In the genomic region with DNA sequence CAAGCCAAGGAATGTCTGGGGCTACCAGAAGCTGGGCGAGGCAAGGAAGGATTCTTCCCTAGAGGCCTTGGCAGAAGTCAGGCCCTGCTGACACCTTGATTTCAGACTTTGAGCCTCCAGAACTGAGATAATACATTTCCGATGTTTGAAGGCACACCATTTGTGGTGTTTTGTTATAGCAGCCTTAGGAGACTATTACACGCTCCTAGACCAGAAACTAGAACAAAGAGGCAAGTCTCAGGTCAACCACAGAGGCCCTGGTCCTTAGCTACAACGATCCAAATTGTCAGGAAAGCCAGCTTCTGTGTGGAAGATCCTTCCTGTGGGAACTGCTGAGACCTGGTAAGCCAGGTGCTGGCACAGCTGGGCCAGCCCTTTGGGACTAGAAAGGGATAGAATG, we compare ENCODE assay signal across 35 cellular contexts. TPM values are rescaled to one million over a fixed set of nuclear protein-coding genes. Genes with fewer than 3 reads are reported as not detected.
"Had no signal": no experiment of that assay in that cellular context is flagged by ENCODE, and none has a peak within 500 bp of the region (broad histone marks: within the 10 kb centered on the region; RNA-seq: fewer than 3 reads in every experiment).

No MANE protein-coding gene starts in this region.

- FAIRE-seq: TTC549 had no signal

- H3K9me3 ChIP-seq: ascending aorta had no signal

- H3K4me1 Mint-ChIP-seq: activated CD4-positive, alpha-beta T cell treated with anti-CD3 and anti-CD28 coated beads, Interleukin-2, amount 10 ng/mL, durations not matched to agents 24 days and 14 days; activated CD8-positive, alpha-beta memory T cell treated with anti-CD3 and anti-CD28 coated beads, Interleukin-2, amount 10 ng/mL, durations not matched to agents 7 days and 5 days; activated naive CD4-positive, alpha-beta T cell treated with anti-CD3 and anti-CD28 coated beads, Interleukin-2, amount 10 ng/mL, durations not matched to agents 7 days and 5 days; activated naive CD4-positive, alpha-beta T cell treated with anti-CD3 and anti-CD28 coated beads, Interleukin-2, amount 50 U/mL, for 24 hours; activated naive CD8-positive, alpha-beta T cell treated with anti-CD3 and anti-CD28 coated beads, Interleukin-2, amount 10 ng/mL, durations not matched to agents 7 days and 5 days; activated naive CD8-positive, alpha-beta T cell treated with anti-CD3 and anti-CD28 coated beads, Interleukin-2, amount 50 U/mL, for 24 hours had no signal

- ATAC-seq: activated CD8-positive, alpha-beta memory T cell treated with anti-CD3 and anti-CD28 coated beads, Interleukin-2, amount 10 ng/mL, durations not matched to agents 7 days and 5 days; activated CD8-positive, alpha-beta T cell treated with anti-CD3 and anti-CD28 coated beads, Interleukin-2, amount 10 ng/mL, durations not matched to agents 7 days and 5 days; activated naive CD8-positive, alpha-beta T cell treated with anti-CD3 and anti-CD28 coated beads, Interleukin-2, amount 50 U/mL, for 24 hours had no signal

- H3K4me3 ChIP-seq: ascending aorta had no signal

- DNase-seq: activated B cell treated with CpG ODN at 0.5 μM for 24 hours; activated CD4-positive, alpha-beta memory T cell treated with anti-CD3 and anti-CD28 coated beads for 36 hours; activated CD4-positive, alpha-beta T cell treated with anti-CD3 and anti-CD28 coated beads for 4 hours; activated CD4-positive, alpha-beta T cell treated with anti-CD3 and anti-CD28 coated beads, Interleukin-2, amount 10 ng/mL, durations not matched to agents 24 days and 14 days; activated CD4-positive, alpha-beta T cell treated with anti-CD3 and anti-CD28 coated beads, Interleukin-2, amount 50 U/mL, for 1 hour; activated CD4-positive, alpha-beta T cell treated with anti-CD3 and anti-CD28 coated beads, Interleukin-2, amount 50 U/mL, for 4 hours; activated CD4-positive, CD25-positive, alpha-beta regulatory T cell treated with anti-CD3 and anti-CD28 coated beads, Interleukin-2, amount 50 U/mL, for 72 hours; activated CD8-positive, alpha-beta memory T cell treated with anti-CD3 and anti-CD28 coated beads for 24 hours; activated CD8-positive, alpha-beta memory T cell treated with anti-CD3 and anti-CD28 coated beads, Interleukin-2, amount 10 ng/mL, durations not matched to agents 7 days and 5 days; activated CD8-positive, alpha-beta memory T cell treated with anti-CD3 and anti-CD28 coated beads, Interleukin-2, amount 50 U/mL, for 48 hours; activated CD8-positive, alpha-beta T cell treated with anti-CD3 and anti-CD28 coated beads, Interleukin-2, amount 10 ng/mL, durations not matched to agents 7 days and 5 days; activated effector memory CD4-positive, alpha-beta T cell treated with Interleukin-2 at 50 U/mL for 16 hours; activated gamma-delta T cell; activated naive CD4-positive, alpha-beta T cell treated with anti-CD3 and anti-CD28 coated beads, Interleukin-2, amount 10 ng/mL, durations not matched to agents 7 days and 5 days; activated naive CD4-positive, alpha-beta T cell treated with Interleukin-2 at 50 U/mL for 16 hours; activated naive CD8-positive, alpha-beta T cell treated with anti-CD3 and anti-CD28 coated beads, Interleukin-2, amount 10 ng/mL, durations not matched to agents 7 days and 5 days; activated naive CD8-positive, alpha-beta T cell treated with anti-CD3 and anti-CD28 coated beads, Interleukin-2, amount 50 U/mL, for 24 hours; activated T-cell treated with anti-CD3 and anti-CD28 coated beads, Interleukin-2, amount 50 U/mL, for 24 hours; activated T-cell treated with anti-CD3 and anti-CD28 coated beads, Interleukin-2, amount 50 U/mL, for 48 hours; amygdala; anterior cingulate cortex; central memory CD4-positive, alpha-beta T cell; T-helper 1 cell; T-helper 2 cell; T-helper 9 cell had no signal

- H3K27ac ChIP-seq: ascending aorta, VCaP had no signal

- H3K27me3 ChIP-seq: ascending aorta had no signal

- H3K36me3 ChIP-seq: ascending aorta had no signal

- H3K9me3 Mint-ChIP-seq: activated B cell treated with CpG ODN at 0.5 μM for 24 hours; activated CD4-positive, alpha-beta memory T cell treated with anti-CD3 and anti-CD28 coated beads for 36 hours; activated naive CD4-positive, alpha-beta T cell treated with anti-CD3 and anti-CD28 coated beads, Interleukin-2, amount 50 U/mL, for 24 hours; activated naive CD8-positive, alpha-beta T cell treated with anti-CD3 and anti-CD28 coated beads, Interleukin-2, amount 50 U/mL, for 24 hours; activated T-cell treated with anti-CD3 and anti-CD28 coated beads, Interleukin-2, amount 50 U/mL, for 24 hours; activated T-helper 2 cell treated with anti-CD3 and anti-CD28 coated beads, Interferon-gamma antibody, Interleukin-2, Interleukin-4, amounts not matched to agents 10 μg/mL and 5 μg/mL and 100 μg/mL, durations not matched to agents 14 hours and 24 hours and 36 hours; brain; T-helper 2 cell treated with Interferon-gamma antibody and Interleukin-4, amounts not matched to agents 5 μg/mL and 100 μg/mL, for 36 hours had no signal

- H3K27me3 Mint-ChIP-seq: activated B cell treated with CpG ODN at 0.5 μM for 24 hours; activated CD4-positive, alpha-beta memory T cell treated with anti-CD3 and anti-CD28 coated beads for 36 hours; activated CD4-positive, alpha-beta T cell treated with anti-CD3 and anti-CD28 coated beads, Interleukin-2, amount 10 ng/mL, durations not matched to agents 24 days and 14 days; activated CD8-positive, alpha-beta memory T cell treated with anti-CD3 and anti-CD28 coated beads, Interleukin-2, amount 10 ng/mL, durations not matched to agents 7 days and 5 days; activated naive CD4-positive, alpha-beta T cell treated with anti-CD3 and anti-CD28 coated beads, Interleukin-2, amount 10 ng/mL, durations not matched to agents 7 days and 5 days; activated naive CD4-positive, alpha-beta T cell treated with anti-CD3 and anti-CD28 coated beads, Interleukin-2, amount 50 U/mL, for 24 hours; activated naive CD8-positive, alpha-beta T cell; activated naive CD8-positive, alpha-beta T cell treated with anti-CD3 and anti-CD28 coated beads, Interleukin-2, amount 10 ng/mL, durations not matched to agents 7 days and 5 days; activated naive CD8-positive, alpha-beta T cell treated with anti-CD3 and anti-CD28 coated beads, Interleukin-2, amount 50 U/mL, for 24 hours; activated T-cell treated with anti-CD3 and anti-CD28 coated beads, Interleukin-2, amount 50 U/mL, for 24 hours; brain had no signal

- H3K36me3 Mint-ChIP-seq: activated CD4-positive, alpha-beta memory T cell treated with anti-CD3 and anti-CD28 coated beads for 36 hours; activated CD8-positive, alpha-beta memory T cell treated with anti-CD3 and anti-CD28 coated beads, Interleukin-2, amount 10 ng/mL, durations not matched to agents 7 days and 5 days; activated naive CD4-positive, alpha-beta T cell treated with anti-CD3 and anti-CD28 coated beads, Interleukin-2, amount 10 ng/mL, durations not matched to agents 7 days and 5 days; activated naive CD8-positive, alpha-beta T cell; activated naive CD8-positive, alpha-beta T cell treated with anti-CD3 and anti-CD28 coated beads, Interleukin-2, amount 10 ng/mL, durations not matched to agents 7 days and 5 days had no signal

- H3K4me3 Mint-ChIP-seq: activated B cell treated with CpG ODN at 0.5 μM for 24 hours; activated CD4-positive, alpha-beta memory T cell treated with anti-CD3 and anti-CD28 coated beads for 36 hours; activated CD4-positive, alpha-beta T cell treated with anti-CD3 and anti-CD28 coated beads, Interleukin-2, amount 10 ng/mL, durations not matched to agents 24 days and 14 days; activated CD8-positive, alpha-beta memory T cell treated with anti-CD3 and anti-CD28 coated beads, Interleukin-2, amount 10 ng/mL, durations not matched to agents 7 days and 5 days; activated CD8-positive, alpha-beta T cell treated with anti-CD3 and anti-CD28 coated beads, Interleukin-2, amount 10 ng/mL, durations not matched to agents 7 days and 5 days; activated naive CD4-positive, alpha-beta T cell treated with anti-CD3 and anti-CD28 coated beads, Interleukin-2, amount 10 ng/mL, durations not matched to agents 7 days and 5 days; activated naive CD4-positive, alpha-beta T cell treated with anti-CD3 and anti-CD28 coated beads, Interleukin-2, amount 50 U/mL, for 24 hours; activated naive CD8-positive, alpha-beta T cell; activated naive CD8-positive, alpha-beta T cell treated with anti-CD3 and anti-CD28 coated beads, Interleukin-2, amount 10 ng/mL, durations not matched to agents 7 days and 5 days; activated naive CD8-positive, alpha-beta T cell treated with anti-CD3 and anti-CD28 coated beads, Interleukin-2, amount 50 U/mL, for 24 hours; activated T-cell treated with anti-CD3 and anti-CD28 coated beads, Interleukin-2, amount 50 U/mL, for 24 hours; brain; T-helper 1 cell treated with Interleukin-12 subunit alpha and Interleukin-12 subunit beta and Interleukin-4 antibody, amounts not matched to agents 30 μg/mL and 1 μg/mL, for 36 hours; T-helper 2 cell treated with Interferon-gamma antibody and Interleukin-4, amounts not matched to agents 5 μg/mL and 100 μg/mL, for 36 hours had no signal

- H3K27ac Mint-ChIP-seq: activated B cell treated with CpG ODN at 0.5 μM for 24 hours; activated CD4-positive, alpha-beta memory T cell treated with anti-CD3 and anti-CD28 coated beads for 36 hours; activated CD4-positive, alpha-beta T cell treated with anti-CD3 and anti-CD28 coated beads, Interleukin-2, amount 10 ng/mL, durations not matched to agents 24 days and 14 days; activated CD8-positive, alpha-beta memory T cell treated with anti-CD3 and anti-CD28 coated beads, Interleukin-2, amount 10 ng/mL, durations not matched to agents 7 days and 5 days; activated CD8-positive, alpha-beta T cell treated with anti-CD3 and anti-CD28 coated beads, Interleukin-2, amount 10 ng/mL, durations not matched to agents 7 days and 5 days; activated naive CD4-positive, alpha-beta T cell treated with anti-CD3 and anti-CD28 coated beads, Interleukin-2, amount 10 ng/mL, durations not matched to agents 7 days and 5 days; activated naive CD4-positive, alpha-beta T cell treated with anti-CD3 and anti-CD28 coated beads, Interleukin-2, amount 50 U/mL, for 24 hours; activated naive CD8-positive, alpha-beta T cell; activated naive CD8-positive, alpha-beta T cell treated with anti-CD3 and anti-CD28 coated beads, Interleukin-2, amount 10 ng/mL, durations not matched to agents 7 days and 5 days; activated naive CD8-positive, alpha-beta T cell treated with anti-CD3 and anti-CD28 coated beads, Interleukin-2, amount 50 U/mL, for 24 hours; activated T-cell treated with anti-CD3 and anti-CD28 coated beads, Interleukin-2, amount 50 U/mL, for 24 hours; activated T-helper 2 cell treated with anti-CD3 and anti-CD28 coated beads, Interferon-gamma antibody, Interleukin-2, Interleukin-4, amounts not matched to agents 10 μg/mL and 5 μg/mL and 100 μg/mL, durations not matched to agents 14 hours and 24 hours and 36 hours; brain; T-helper 1 cell treated with Interleukin-12 subunit alpha and Interleukin-12 subunit beta and Interleukin-4 antibody, amounts not matched to agents 30 μg/mL and 1 μg/mL, for 36 hours; T-helper 2 cell treated with Interferon-gamma antibody and Interleukin-4, amounts not matched to agents 5 μg/mL and 100 μg/mL, for 36 hours had no signal

RNA-seq across cellular contexts. Expression of gene ZNF695, which starts 56.4 kb away (rescaled TPM):
- total RNA-seq: ascending aorta, cardiac septum had no signal
